11 cellular contexts compared by ENCODE assay signal in genomic region chr2:176080540-176081355, GRCh38. TPM values are rescaled to one million over a fixed set of nuclear protein-coding genes. Genes with fewer than 3 reads are reported as not detected.
DNase-seq lines count a peak whose midpoint lies in the region; ATAC-seq, FAIRE-seq and TF ChIP-seq lines count a peak whose summit lies in the region.
"Had no signal": no experiment of that assay in that cellular context is flagged by ENCODE, and none has a peak within 500 bp of the region (broad histone marks: within the 10 kb centered on the region; RNA-seq: fewer than 3 reads in every experiment).

No MANE protein-coding gene starts in this region.

- H2BK5ac ChIP-seq in H1 (ENCODE audit: low read depth, low read length): no peak overlapping the region

- H3K56ac ChIP-seq in H1 (replicated peaks; ENCODE audit: insufficient read length, low read depth, low read length): no peak overlapping the region

- TF ChIP-seq POLR2A in H1 (IDR thresholded peaks at IDR 0.05; ENCODE audit: control extremely low read depth in 1 of 2, low read depth in 2 of 2, low read length in 2 of 2): no peak

- H2BK15ac ChIP-seq in H1 (ENCODE audit: low read length): no peak overlapping the region

- no peaks in the 10 kb centered on the region for H3K79me2 ChIP-seq in H1 (ENCODE audit: control insufficient read depth in 1 of 2, insufficient read depth in 2 of 2, low read length in 2 of 2)

- no peak for ATAC-seq in GM21786 (IDR thresholded peaks at IDR 0.05; ENCODE audit: unreplicated experiment)

- H2BK12ac ChIP-seq in H1 (ENCODE audit: low read depth, low read length): no peak overlapping the region

- H3K18ac ChIP-seq in H1 (ENCODE audit: extremely low read depth, low read length): no peak overlapping the region

- H4K8ac ChIP-seq in H1 (ENCODE audit: extremely low read depth, insufficient read depth, low read length): no peak overlapping the region

- H3K9me3 ChIP-seq in H1 (ENCODE audit: insufficient read depth in 2 of 2, low read depth in 1 of 2, low read length in 1 of 2): no peaks in the 10 kb centered on the region; a peak in 1 of 4 replicates

- TF ChIP-seq RAD21 in Ishikawa (IDR thresholded peaks at IDR 0.05; ENCODE audit: low read depth) (no peak), H1 (IDR thresholded peaks at IDR 0.05 in 1 of 2, conservative IDR thresholded peaks at IDR 0.05 in 1 of 2; ENCODE audit: low read depth in 2 of 2, low read length in 2 of 2) (no peak)

- peaks cover 6% of the 10 kb centered on the region; the same call in 1 of the 2 replicates for H3K23me2 ChIP-seq in H1 (ENCODE audit: low read depth, low read length)

- H4K20me1 ChIP-seq in H1 (replicated peaks in 1 of 2; ENCODE audit: control insufficient read depth in 1 of 2, insufficient read depth in 2 of 2, low read length in 2 of 2): peaks cover 15 to 17% of the 10 kb centered on the region in 2 experiments

- CTCF ChIA-PET in H1 (lab: Charles Lee; ENCODE audit: partially characterized antibody): interaction anchor here (0.6 to 7.8 kb wide), 20 partner anchors 8 to 830 kb away, joined by 3 to 130 read pairs (median 3); partner anchors contain the start of genes HOXD11, HOXD12 and HOXD13

- H2AK5ac ChIP-seq in H1 (ENCODE audit: low read depth, low read length): no peak overlapping the region

- no peaks in the 10 kb centered on the region for H3K79me1 ChIP-seq in H1 (ENCODE audit: low read depth, low read length)

- H3K36me3 ChIP-seq in H1 (ENCODE audit: control insufficient read depth in 2 of 4, insufficient read depth in 4 of 4, low read length in 3 of 4) (peaks cover 0 to 5% (median 0%) of the 10 kb centered on the region in 4 experiments; a peak in 1 of 8 replicates), rectal smooth muscle tissue (ENCODE audit: control insufficient read depth, insufficient read depth, low read length) (no peaks in the 10 kb centered on the region)

- H4K91ac ChIP-seq in H1 (replicated peaks; ENCODE audit: insufficient read length, low read length): no peak overlapping the region

- H3K27me3 ChIP-seq in H1 (replicated peaks in 1 of 4; ENCODE audit: control insufficient read depth in 3 of 4, extremely low read depth in 1 of 4, insufficient read depth in 3 of 4, low read length in 3 of 4) (peaks cover 85 to 98% (median 92%) of the 10 kb centered on the region in 4 experiments), rectal smooth muscle tissue (ENCODE audit: control insufficient read depth, insufficient read depth, low read length) (peaks cover 77% of the 10 kb centered on the region)

- DNase-seq in DMS153 (lab: John Stamatoyannopoulos, UW) (peak; percentile 49), DMS153 treated with DMSO at 0.1 percent for 48 hours (lab: John Stamatoyannopoulos, UW; ENCODE audit: unreplicated experiment) (no peak), H1 (ENCODE audit: low read depth in 1 of 2, low spot score in 2 of 2) (peak in 1 of 2 experiments; percentile 65), NCI-H526 (lab: John Stamatoyannopoulos, UW) (no peak), NOMO-1 treated with DMSO at 0.1 percent for 48 hours (lab: John Stamatoyannopoulos, UW; ENCODE audit: unreplicated experiment) (no peak)
- DNase-seq: Kasumi-1 had no signal

- FAIRE-seq in H1 (lab: Jason Lieb, UNC): no peak
- FAIRE-seq: TTC549 had no signal

- H3K4me2 ChIP-seq in H1 (ENCODE audit: insufficient read depth in 1 of 2, low read depth in 2 of 2, low read length in 2 of 2): peak overlapping the region; percentile 55 to 67

- no peak overlapping the region for H3K14ac ChIP-seq in H1 (ENCODE audit: insufficient read length)

- TF ChIP-seq EP300 in Ishikawa (IDR thresholded peaks at IDR 0.05; ENCODE audit: borderline replicate concordance) (no peak), H1 (IDR thresholded peaks at IDR 0.05; ENCODE audit: borderline replicate concordance in 1 of 2, low read depth in 2 of 2, low read length in 2 of 2) (no peak)

- H4K5ac ChIP-seq in H1 (ENCODE audit: insufficient read length, low read depth, low read length): no peak overlapping the region

- H3K23ac ChIP-seq in H1 (ENCODE audit: insufficient read length): no peak overlapping the region

- H3K4me3 ChIP-seq in H1 (ENCODE audit: extremely low read depth in 1 of 4, insufficient read depth in 2 of 4, low read depth in 3 of 4, low read length in 4 of 4) (peak overlapping the region in 2 of 4 experiments; percentile 11 to 54; a peak in 4 of 8 replicates), rectal smooth muscle tissue (ENCODE audit: low read length) (peak overlapping the region; percentile 51)

- WGBS in H1 (ENCODE audit: extremely low coverage in 1 of 2, insufficient coverage in 1 of 2, insufficient read length in 1 of 2, insufficient replicate concordance in 2 of 2, low coverage in 1 of 2, low lambda C conversion rate in 2 of 2, missing lambda C conversion rate in 1 of 2), 2 experiments: 4% methylated on average over 58 of the region's 67 CpGs; no CpG with 5 or more reads in 1 of the 2 experiments

- no peak overlapping the region for H2BK20ac ChIP-seq in H1 (ENCODE audit: low read length)

- no peak overlapping the region for H2AFZ ChIP-seq in H1 (ENCODE audit: low read length)

- no peak for TF ChIP-seq CTCF in H1 (IDR thresholded peaks at IDR 0.05; ENCODE audit: control extremely low read depth in 1 of 3, insufficient read depth in 1 of 3, low read depth in 1 of 3, low read length in 3 of 3)

- POLR2A ChIA-PET in H1 (lab: Charles Lee; ENCODE audit: partially characterized antibody): interaction anchor here (2.5 kb wide), 1 partner anchor 17 kb away, joined by 8 read pairs; no protein-coding TSS in a partner anchor

- H2BK120ac ChIP-seq in H1 (replicated peaks; ENCODE audit: low read depth, low read length): no peak overlapping the region

- no peak overlapping the region for H3K9ac ChIP-seq in H1 (replicated peaks in 1 of 4; ENCODE audit: extremely low read depth in 1 of 4, low read depth in 3 of 4, low read length in 3 of 4)
- H3K9ac ChIP-seq in rectal smooth muscle tissue (ENCODE audit: low read length): no peak overlapping the region

- H3K27ac ChIP-seq in H1 (ENCODE audit: low read depth, low read length) (no peak overlapping the region), rectal smooth muscle tissue (ENCODE audit: low read depth, low read length) (no peak overlapping the region)
- H3K27ac ChIP-seq: 22Rv1 had no signal

- H3K4me1 ChIP-seq in H1 (replicated peaks in 1 of 4; ENCODE audit: control insufficient read depth in 3 of 4, insufficient read depth in 4 of 4, low read length in 3 of 4) (peaks cover 0 to 29% (median 12%) of the 10 kb centered on the region in 4 experiments; a peak in 5 of 7 replicates), rectal smooth muscle tissue (ENCODE audit: control insufficient read depth, insufficient read depth, low read length) (no peaks in the 10 kb centered on the region)

- no peak overlapping the region for H3K4ac ChIP-seq in H1 (replicated peaks; ENCODE audit: insufficient read length, low read depth, low read length)

RNA-seq across cellular contexts. Expression of gene EVX2, which starts 3.0 kb away (rescaled TPM):
- not detected in 2 replicates for total RNA-seq in H1 (2021; fragmentation: NEBNext Ultra II Directional; extraction: Animal tissue kit (Norgen Biotek cat#: 25700))
- polyA plus RNA-seq in H1 (2011; rRNA removed): not detected in 2 replicates
- not detected for polyA plus RNA-seq in H1 (2011; cell fraction: cytosol; rRNA removed)
- polyA plus RNA-seq in H1 (2011; cell fraction: nucleus; rRNA removed): 0.03 TPM
- not detected in 4 replicates for polyA plus RNA-seq in H1 (2012, experiment 1 of 2)
- polyA plus RNA-seq in H1 (2012, experiment 2 of 2): 0.03 TPM
- not detected for polyA plus RNA-seq in H1 (2013, experiment 1 of 2)
- not detected for polyA plus RNA-seq in H1 (2013, experiment 2 of 2)
- polyA minus RNA-seq in H1 (2011; rRNA and poly(A)+ RNA removed): not detected in 2 replicates
- not detected for polyA minus RNA-seq in H1 (2011; cell fraction: cytosol; rRNA and poly(A)+ RNA removed)
- polyA minus RNA-seq in H1 (2011; cell fraction: nucleus; rRNA and poly(A)+ RNA removed): not detected

RNA-seq across cellular contexts. Expression of gene HOXD13, which starts 11.8 kb away (rescaled TPM):
- total RNA-seq in H1 (2021; fragmentation: NEBNext Ultra II Directional; extraction: Animal tissue kit (Norgen Biotek cat#: 25700)): not detected in 2 replicates
- polyA plus RNA-seq in H1 (2011; rRNA removed): not detected in 2 replicates
- not detected for polyA plus RNA-seq in H1 (2011; cell fraction: cytosol; rRNA removed)
- not detected for polyA plus RNA-seq in H1 (2011; cell fraction: nucleus; rRNA removed)
- not detected in 4 replicates for polyA plus RNA-seq in H1 (2012, experiment 1 of 2)
- polyA plus RNA-seq in H1 (2012, experiment 2 of 2): not detected
- polyA plus RNA-seq in H1 (2013, experiment 1 of 2): 0.04 TPM
- polyA plus RNA-seq in H1 (2013, experiment 2 of 2): not detected
- polyA minus RNA-seq in H1 (2011; rRNA and poly(A)+ RNA removed): not detected in 2 replicates
- polyA minus RNA-seq in H1 (2011; cell fraction: cytosol; rRNA and poly(A)+ RNA removed): not detected
- polyA minus RNA-seq in H1 (2011; cell fraction: nucleus; rRNA and poly(A)+ RNA removed): not detected

RNA-seq across cellular contexts. Expression of gene HOXD12, which starts 18.8 kb away (rescaled TPM):
- total RNA-seq in H1 (2021; fragmentation: NEBNext Ultra II Directional; extraction: Animal tissue kit (Norgen Biotek cat#: 25700)): not detected in 2 replicates
- polyA plus RNA-seq in H1 (2011; rRNA removed): not detected in 2 replicates
- polyA plus RNA-seq in H1 (2011; cell fraction: cytosol; rRNA removed): not detected
- not detected for polyA plus RNA-seq in H1 (2011; cell fraction: nucleus; rRNA removed)
- polyA plus RNA-seq in H1 (2012, experiment 1 of 2): not detected in 4 replicates
- not detected for polyA plus RNA-seq in H1 (2012, experiment 2 of 2)
- not detected for polyA plus RNA-seq in H1 (2013, experiment 1 of 2)
- polyA plus RNA-seq in H1 (2013, experiment 2 of 2): not detected
- not detected in 2 replicates for polyA minus RNA-seq in H1 (2011; rRNA and poly(A)+ RNA removed)
- not detected for polyA minus RNA-seq in H1 (2011; cell fraction: cytosol; rRNA and poly(A)+ RNA removed)
- not detected for polyA minus RNA-seq in H1 (2011; cell fraction: nucleus; rRNA and poly(A)+ RNA removed)

RNA-seq across cellular contexts. Expression of gene HOXD11, which starts 26.3 kb away (rescaled TPM):
- not detected in 2 replicates for total RNA-seq in H1 (2021; fragmentation: NEBNext Ultra II Directional; extraction: Animal tissue kit (Norgen Biotek cat#: 25700))
- not detected in 2 replicates for polyA plus RNA-seq in H1 (2011; rRNA removed)
- polyA plus RNA-seq in H1 (2011; cell fraction: cytosol; rRNA removed): not detected
- not detected for polyA plus RNA-seq in H1 (2011; cell fraction: nucleus; rRNA removed)
- polyA plus RNA-seq in H1 (2012, experiment 1 of 2): not detected in 4 replicates
- not detected for polyA plus RNA-seq in H1 (2012, experiment 2 of 2)
- polyA plus RNA-seq in H1 (2013, experiment 1 of 2): not detected
- polyA plus RNA-seq in H1 (2013, experiment 2 of 2): not detected
- not detected in 2 replicates for polyA minus RNA-seq in H1 (2011; rRNA and poly(A)+ RNA removed)
- polyA minus RNA-seq in H1 (2011; cell fraction: cytosol; rRNA and poly(A)+ RNA removed): not detected
- not detected for polyA minus RNA-seq in H1 (2011; cell fraction: nucleus; rRNA and poly(A)+ RNA removed)

RNA-seq across cellular contexts. Expression of gene HOXD10, which starts 35.8 kb away (rescaled TPM):
- total RNA-seq in H1 (2021; fragmentation: NEBNext Ultra II Directional; extraction: Animal tissue kit (Norgen Biotek cat#: 25700)): not detected in 2 replicates
- not detected in 2 replicates for polyA plus RNA-seq in H1 (2011; rRNA removed)
- polyA plus RNA-seq in H1 (2011; cell fraction: cytosol; rRNA removed): not detected
- polyA plus RNA-seq in H1 (2011; cell fraction: nucleus; rRNA removed): not detected
- not detected in 4 replicates for polyA plus RNA-seq in H1 (2012, experiment 1 of 2)
- not detected for polyA plus RNA-seq in H1 (2012, experiment 2 of 2)
- polyA plus RNA-seq in H1 (2013, experiment 1 of 2): not detected
- not detected for polyA plus RNA-seq in H1 (2013, experiment 2 of 2)
- polyA minus RNA-seq in H1 (2011; rRNA and poly(A)+ RNA removed): not detected in 2 replicates
- not detected for polyA minus RNA-seq in H1 (2011; cell fraction: cytosol; rRNA and poly(A)+ RNA removed)
- polyA minus RNA-seq in H1 (2011; cell fraction: nucleus; rRNA and poly(A)+ RNA removed): not detected
